In the genomic region with DNA sequence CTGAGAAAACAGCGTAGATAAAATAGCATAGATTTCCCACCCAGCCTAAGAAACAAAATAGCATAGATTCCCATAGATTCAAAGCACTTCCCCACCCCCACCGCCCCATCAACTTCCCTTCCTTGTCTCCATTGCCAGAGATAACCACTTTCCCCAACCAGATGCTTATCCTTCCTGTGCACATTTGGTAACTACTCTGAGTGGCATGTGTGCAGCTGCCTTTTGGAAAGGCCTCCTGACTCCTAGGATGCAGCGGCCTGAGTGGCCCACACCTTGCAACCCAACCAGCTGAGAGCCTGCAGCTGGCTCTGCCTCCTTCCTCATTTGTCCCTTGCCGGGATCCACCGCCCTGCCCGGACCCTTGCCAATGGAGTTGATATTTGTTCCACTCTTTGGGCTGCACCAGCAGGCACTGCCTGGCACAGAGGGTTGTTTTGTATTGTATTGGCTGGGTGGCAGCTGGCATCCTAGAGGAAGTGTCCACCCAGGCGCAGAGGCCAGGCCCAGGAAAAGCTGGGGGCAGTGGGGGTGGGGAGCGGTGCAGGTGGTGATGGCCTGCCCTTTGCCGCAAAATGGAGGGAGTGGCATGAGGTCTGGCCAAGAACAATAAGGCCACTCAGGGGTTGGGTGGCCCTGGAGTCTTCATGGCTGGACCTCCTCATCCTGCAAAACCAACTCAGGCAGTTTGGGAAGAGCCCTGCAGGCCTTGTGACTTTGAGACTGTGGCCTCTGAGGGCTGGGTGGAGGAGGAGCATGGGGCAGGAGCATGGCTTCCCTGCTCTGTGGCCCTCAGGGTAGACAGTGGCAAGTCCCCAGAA, we compare ENCODE assay signal across 8 cellular contexts. TPM values are rescaled to one million over a fixed set of nuclear protein-coding genes. Genes with fewer than 3 reads are reported as not detected.
DNase-seq lines count a peak whose midpoint lies in the region; ATAC-seq, FAIRE-seq and TF ChIP-seq lines count a peak whose summit lies in the region.

No MANE protein-coding gene starts in this region.

- H3K36me3 ChIP-seq in endothelial cell of umbilical vein (ENCODE audit: control insufficient read depth in 2 of 2, extremely low read depth in 1 of 2, insufficient read depth in 2 of 2, low read length in 2 of 2), result peaks cover 6 to 8% of the 10 kb centered on the region in 2 experiments

- H3K27ac ChIP-seq in endothelial cell of umbilical vein (ENCODE audit: insufficient read depth, low read depth, low read length), result no peak overlapping the region

- H3K4me3 Mint-ChIP-seq in Calu3 (ENCODE audit: low read depth, unreplicated experiment), result no peak overlapping the region

- dilution Hi-C loops in endothelial cell of umbilical vein (cut with MboI; ENCODE audit: extremely low pct_ligation_motif_present, low sequenced_read_pairs), result no loop called here

- peak overlapping the region; percentile 37 for H3K27ac Mint-ChIP-seq in Calu3 (ENCODE audit: unreplicated experiment)

- H2AFZ ChIP-seq in endothelial cell of umbilical vein (ENCODE audit: low read depth, low read length), result no peak overlapping the region

- H3K27me3 ChIP-seq in endothelial cell of umbilical vein (ENCODE audit: control insufficient read depth in 2 of 2, insufficient read depth in 2 of 2, low read length in 2 of 2), result no peaks in the 10 kb centered on the region

- H3K4me2 ChIP-seq in endothelial cell of umbilical vein (ENCODE audit: insufficient read depth, low read length), result no peak overlapping the region

- H4K20me1 ChIP-seq in endothelial cell of umbilical vein (replicated peaks; ENCODE audit: control insufficient read depth, extremely low read depth, insufficient read depth, low read length), result no peaks in the 10 kb centered on the region

- H3K36me3 Mint-ChIP-seq in Calu3 (ENCODE audit: insufficient read depth, unreplicated experiment), result peaks cover 28% of the 10 kb centered on the region

- POLR2A ChIA-PET in endothelial cell of umbilical vein (lab: Charles Lee), result no interaction called here

- H3K27me3 Mint-ChIP-seq in Calu3 (ENCODE audit: unreplicated experiment), result no peaks in the 10 kb centered on the region

- ATAC-seq in GM18505 (IDR thresholded peaks at IDR 0.05; ENCODE audit: unreplicated experiment) (no peak), HG02642 (IDR thresholded peaks at IDR 0.05; ENCODE audit: poor library complexity, unreplicated experiment) (no peak)

- no peak for DNase-seq in Calu3
- peak; percentile 79 for DNase-seq in NCI-H2196 (lab: John Stamatoyannopoulos, UW; ENCODE audit: unreplicated experiment)
- no peak for DNase-seq in endothelial cell of umbilical vein (ENCODE audit: low read depth, low spot score)
- peak; percentile 88 to 99 (median 94) for DNase-seq in posterior cingulate gyrus
- DNase-seq in SK-N-DZ (ENCODE audit: low spot score), result no peak
- DNase-seq in GM10266 (ENCODE audit: extremely low spot score), result no peak

- no peak overlapping the region for H3K4me3 ChIP-seq in endothelial cell of umbilical vein (replicated peaks in 1 of 3; ENCODE audit: insufficient read depth in 1 of 3, low read depth in 1 of 3, low read length in 3 of 3)

- no peak for TF ChIP-seq CTCF in Calu3 (IDR thresholded peaks at IDR 0.05; ENCODE audit: unreplicated experiment)
- no peak for TF ChIP-seq CTCF in endothelial cell of umbilical vein (IDR thresholded peaks at IDR 0.05; ENCODE audit: extremely low read depth in 1 of 2, insufficient read depth in 1 of 2, low read depth in 1 of 2, low read length in 2 of 2)
- no peak for TF ChIP-seq CTCF in GM10266 (IDR thresholded peaks at IDR 0.05; ENCODE audit: control insufficient read depth, insufficient read depth, low read depth, missing control alignments)

- no peaks in the 10 kb centered on the region for H3K9me1 ChIP-seq in endothelial cell of umbilical vein (replicated peaks; ENCODE audit: control insufficient read depth, extremely low read depth, insufficient read depth, low read length)

- H3K4me1 ChIP-seq in endothelial cell of umbilical vein (ENCODE audit: control insufficient read depth, extremely low read depth, insufficient read depth, low read length), result peaks cover 32% of the 10 kb centered on the region

- TF ChIP-seq POLR2A in endothelial cell of umbilical vein (IDR thresholded peaks at IDR 0.05; ENCODE audit: low read depth, low read length) (peak; percentile 43), GM18505 (IDR thresholded peaks at IDR 0.05; ENCODE audit: borderline replicate concordance, extremely low read depth, insufficient read depth, insufficient read length) (no peak)

- H3K9me3 Mint-ChIP-seq in Calu3 (ENCODE audit: low read depth, unreplicated experiment), result no peaks in the 10 kb centered on the region

- no peak for FAIRE-seq in endothelial cell of umbilical vein (lab: Jason Lieb, UNC)

- no peak overlapping the region for H3K9ac ChIP-seq in endothelial cell of umbilical vein (replicated peaks; ENCODE audit: extremely low read depth, insufficient read depth, low read length)

- no peaks in the 10 kb centered on the region for H3K79me2 ChIP-seq in endothelial cell of umbilical vein (ENCODE audit: control insufficient read depth, insufficient read depth, low read length)

- no peaks in the 10 kb centered on the region for H3K9me3 ChIP-seq in endothelial cell of umbilical vein (replicated peaks; ENCODE audit: control insufficient read depth, insufficient read depth, low read length)

- BruUV-seq in Calu3 (replicated peaks; lab: Mats Ljungman, UMichigan) (no TSS peak), endothelial cell of umbilical vein (replicated peaks; lab: Mats Ljungman, UMichigan) (no TSS peak)

- intact Hi-C loops in Calu3 (cut with micrococcal nuclease; ENCODE audit: unreplicated experiment) (loop anchor here (5.0 kb wide), 1 partner anchor 59 kb away; no protein-coding TSS in a partner anchor), endothelial cell of umbilical vein (cut with micrococcal nuclease) (no loop called here), posterior cingulate gyrus (cut with DNase I) (loop anchor here (2.0 kb wide), 1 partner anchor 35 kb away; no protein-coding TSS in a partner anchor)

- CTCF ChIA-PET in Calu3 (lab: Charles Lee), result interaction anchor here (0.6 to 5.0 kb wide), 3 partner anchors 35 to 1754 kb away, joined by 3 to 21 read pairs (median 7); no protein-coding TSS in a partner anchor
- CTCF ChIA-PET in endothelial cell of umbilical vein (lab: Charles Lee), result interaction anchor here (0.8 to 10.4 kb wide), 21 partner anchors 8 to 65 kb away, joined by 3 to 244 read pairs (median 4); partner anchors contain the start of gene RAPGEF3

- H3K4me1 Mint-ChIP-seq in Calu3 (ENCODE audit: low read depth, unreplicated experiment), result no peaks in the 10 kb centered on the region

RNA-seq across cellular contexts. Expression of gene SLC48A1, which starts 4.9 kb away (rescaled TPM):
- total RNA-seq in Calu3 (2022) (17.0 and 17.2 TPM in 2 replicates), endothelial cell of umbilical vein (17.9 and 20.3 TPM in 2 replicates)
- polyA plus RNA-seq in endothelial cell of umbilical vein, result 17.3 and 19.8 TPM in 2 replicates
- polyA plus RNA-seq in endothelial cell of umbilical vein (2011; cell fraction: cytosol; rRNA removed), result 13.0 and 14.1 TPM in 2 replicates
- polyA plus RNA-seq in endothelial cell of umbilical vein (2011; cell fraction: nucleus; rRNA removed), result 21.7 and 24.5 TPM in 2 replicates
- polyA plus RNA-seq in endothelial cell of umbilical vein (2012), result 14.7 and 19.3 TPM in 2 replicates
- 14.9 and 20.7 TPM in 2 replicates for polyA minus RNA-seq in endothelial cell of umbilical vein
- 18.2 TPM for polyA minus RNA-seq in endothelial cell of umbilical vein (2011; cell fraction: cytosol; rRNA and poly(A)+ RNA removed)
- polyA minus RNA-seq in endothelial cell of umbilical vein (2011; cell fraction: nucleus; rRNA and poly(A)+ RNA removed), result 7.0 and 7.5 TPM in 2 replicates
- 10.2 and 10.8 TPM in 2 replicates for polyA plus RNA-seq in SK-N-DZ (2014; cell fraction: cytosol; rRNA removed)
- polyA plus RNA-seq in SK-N-DZ (2014; cell fraction: nucleus; rRNA removed), result 5.3 and 5.7 TPM in 2 replicates

RNA-seq across cellular contexts. Expression of gene RAPGEF3, which starts 19.3 kb away (rescaled TPM):
- total RNA-seq in Calu3 (2022), result 8.2 and 11.0 TPM in 2 replicates
- total RNA-seq in endothelial cell of umbilical vein, result 53.6 and 55.1 TPM in 2 replicates
- 30.8 and 34.5 TPM in 2 replicates for polyA plus RNA-seq in endothelial cell of umbilical vein
- 14.4 and 18.3 TPM in 2 replicates for polyA plus RNA-seq in endothelial cell of umbilical vein (2011; cell fraction: cytosol; rRNA removed)
- polyA plus RNA-seq in endothelial cell of umbilical vein (2011; cell fraction: nucleus; rRNA removed), result 171 and 207 TPM in 2 replicates
- 29.7 and 38.7 TPM in 2 replicates for polyA plus RNA-seq in endothelial cell of umbilical vein (2012)
- polyA minus RNA-seq in endothelial cell of umbilical vein, result 34.0 and 42.1 TPM in 2 replicates
- polyA minus RNA-seq in endothelial cell of umbilical vein (2011; cell fraction: cytosol; rRNA and poly(A)+ RNA removed), result 3.3 TPM
- polyA minus RNA-seq in endothelial cell of umbilical vein (2011; cell fraction: nucleus; rRNA and poly(A)+ RNA removed), result 57.3 and 65.6 TPM in 2 replicates
- 1.3 and 4.6 TPM in 2 replicates for polyA plus RNA-seq in SK-N-DZ (2014; cell fraction: cytosol; rRNA removed)
- polyA plus RNA-seq in SK-N-DZ (2014; cell fraction: nucleus; rRNA removed), result 1.6 and 2.8 TPM in 2 replicates

RNA-seq across cellular contexts. Expression of gene HDAC7, which starts 41.8 kb away (rescaled TPM):
- total RNA-seq in Calu3 (2022) (41.8 and 44.0 TPM in 2 replicates), endothelial cell of umbilical vein (249 and 252 TPM in 2 replicates)
- 119 and 122 TPM in 2 replicates for polyA plus RNA-seq in endothelial cell of umbilical vein
- polyA plus RNA-seq in endothelial cell of umbilical vein (2011; cell fraction: cytosol; rRNA removed), result 101 and 125 TPM in 2 replicates
- polyA plus RNA-seq in endothelial cell of umbilical vein (2011; cell fraction: nucleus; rRNA removed), result 462 and 531 TPM in 2 replicates
- 105 and 119 TPM in 2 replicates for polyA plus RNA-seq in endothelial cell of umbilical vein (2012)
- 81.4 and 95.8 TPM in 2 replicates for polyA minus RNA-seq in endothelial cell of umbilical vein
- polyA minus RNA-seq in endothelial cell of umbilical vein (2011; cell fraction: cytosol; rRNA and poly(A)+ RNA removed), result 25.6 TPM
- polyA minus RNA-seq in endothelial cell of umbilical vein (2011; cell fraction: nucleus; rRNA and poly(A)+ RNA removed), result 127 and 192 TPM in 2 replicates
- polyA plus RNA-seq in SK-N-DZ (2014; cell fraction: cytosol; rRNA removed), result 14.4 TPM in 2 replicates
- polyA plus RNA-seq in SK-N-DZ (2014; cell fraction: nucleus; rRNA removed), result 45.6 and 46.2 TPM in 2 replicates

RNA-seq across cellular contexts. Expression of gene ENDOU, which starts 52.7 kb away (rescaled TPM):
- total RNA-seq in Calu3 (2022) (0.42 TPM in 1 of 2 replicates, not detected in the other), endothelial cell of umbilical vein (not detected in 2 replicates)
- polyA plus RNA-seq in endothelial cell of umbilical vein, result not detected in 2 replicates
- 0.04 TPM in 1 of 2 replicates, not detected in the other for polyA plus RNA-seq in endothelial cell of umbilical vein (2011; cell fraction: cytosol; rRNA removed)
- polyA plus RNA-seq in endothelial cell of umbilical vein (2011; cell fraction: nucleus; rRNA removed), result 0.32 and 0.48 TPM in 2 replicates
- 0.07 TPM in 1 of 2 replicates, not detected in the other for polyA plus RNA-seq in endothelial cell of umbilical vein (2012)
- not detected in 2 replicates for polyA minus RNA-seq in endothelial cell of umbilical vein
- not detected for polyA minus RNA-seq in endothelial cell of umbilical vein (2011; cell fraction: cytosol; rRNA and poly(A)+ RNA removed)
- polyA minus RNA-seq in endothelial cell of umbilical vein (2011; cell fraction: nucleus; rRNA and poly(A)+ RNA removed), result not detected in 2 replicates
- 0.05 TPM in 1 of 2 replicates, not detected in the other for polyA plus RNA-seq in SK-N-DZ (2014; cell fraction: cytosol; rRNA removed)
- polyA plus RNA-seq in SK-N-DZ (2014; cell fraction: nucleus; rRNA removed), result not detected in 2 replicates

Comparison
In these comparisons a context has a peak if more than half of its experiments do, and no peak if none do; other contexts are left out.
1. DNase-seq: peak in NCI-H2196 (single experiment) and posterior cingulate gyrus (10 of 10); none in Calu3 (single experiment), endothelial cell of umbilical vein (single experiment), SK-N-DZ (single experiment) and GM10266 (single experiment).